In genomic region chr9:75814667-75815066, GRCh38 we compare ENCODE assay signal across 18 cellular contexts.
A peak's percentile ranks its signal among the peaks of the same experiment; 100 is the strongest.
DNase-seq lines count a peak whose midpoint lies in the region; TF ChIP-seq lines count a peak whose summit lies in the region.
"Had no signal": no experiment of that assay in that cellular context is flagged by ENCODE, and none has a peak within 500 bp of the region (broad histone marks: within the 10 kb centered on the region; RNA-seq: fewer than 3 reads in every experiment).

No MANE protein-coding gene starts in this region.

- DNase-seq in DMS53 (lab: John Stamatoyannopoulos, UW) (peak; percentile 36), DMS53 treated with DMSO at 0.1 percent for 48 hours (lab: John Stamatoyannopoulos, UW; ENCODE audit: unreplicated experiment) (no peak), brain microvascular endothelial cell (peak; percentile 37), iris pigment epithelial cell (ENCODE audit: low read depth) (peak; percentile 78), smooth muscle cell of the brain vasculature (ENCODE audit: low read depth, low spot score) (peak; percentile 24), occipital lobe (lab: John Stamatoyannopoulos, UW) (no peak), GM19240 (ENCODE audit: insufficient read length, low spot score) (no peak), OCI-LY7 (ENCODE audit: low spot score) (no peak)
- DNase-seq: DMS 273 treated with DMSO at 0.1 percent for 48 hours, Kasumi-1, MV-4-11, NCI-H1417 treated with DMSO at 0.1 percent for 48 hours, NCI-H2081, NCI-H226, SHP77 had no signal

- no peaks in the 10 kb centered on the region for H3K9me3 ChIP-seq in OCI-LY7 (ENCODE audit: low read length)

- in situ Hi-C loops in brain microvascular endothelial cell (cut with HindIII; ENCODE audit: low pct_ligation_motif_present, low sequenced_read_pairs): no loop called here

- H3K27ac ChIP-seq in brain microvascular endothelial cell (peak overlapping the region; percentile 23), OCI-LY7 (ENCODE audit: low read depth, low read length, poor library complexity, severe bottlenecking) (no peak overlapping the region)
- H3K27ac ChIP-seq: 22Rv1; BLaER1 treated with 17β-estradiol and CSF1 and Interleukin-3, amounts not matched to agents 10 nM and 100 nM; PC-9 had no signal

- CTCF ChIA-PET in OCI-LY7 (lab: Charles Lee; ENCODE audit: unreplicated experiment): no interaction called here

- H3K79me2 ChIP-seq in OCI-LY7 (ENCODE audit: insufficient read depth, low read depth, low read length): no peaks in the 10 kb centered on the region

- no peaks in the 10 kb centered on the region for H3K9me2 ChIP-seq in OCI-LY7 (ENCODE audit: insufficient read depth, low read length)

- no peak overlapping the region for H2AFZ ChIP-seq in OCI-LY7 (ENCODE audit: low read length)
- H2AFZ ChIP-seq: PC-9 had no signal

- H3K27me3 ChIP-seq in brain microvascular endothelial cell (replicated peaks): no peaks in the 10 kb centered on the region
- H3K27me3 ChIP-seq: BLaER1 treated with 17β-estradiol and CSF1 and Interleukin-3, amounts not matched to agents 10 nM and 100 nM had no signal

- BruUV-seq in OCI-LY7 (replicated peaks; lab: Mats Ljungman, UMichigan): no TSS peak

- no peak overlapping the region for H3K4me2 ChIP-seq in OCI-LY7 (ENCODE audit: low read length)
- H3K4me2 ChIP-seq: BLaER1 treated with 17β-estradiol and CSF1 and Interleukin-3, amounts not matched to agents 10 nM and 100 nM; PC-9 had no signal

- H3K4me1 ChIP-seq in OCI-LY7 (ENCODE audit: insufficient read depth, low read length, poor library complexity, severe bottlenecking): no peaks in the 10 kb centered on the region

- H4K20me1 ChIP-seq in OCI-LY7 (ENCODE audit: insufficient read depth, low read length): no peaks in the 10 kb centered on the region
- H4K20me1 ChIP-seq: BLaER1 treated with 17β-estradiol and CSF1 and Interleukin-3, amounts not matched to agents 10 nM and 100 nM had no signal

- POLR2A ChIA-PET in OCI-LY7 (lab: Charles Lee): interaction anchor here (0.6 kb wide), 1 partner anchor 73 kb away, joined by 3 read pairs; no protein-coding TSS in a partner anchor

- intact Hi-C loops in OCI-LY7 (cut with micrococcal nuclease; ENCODE audit: unreplicated experiment): no loop called here

- TF ChIP-seq CTCF in brain microvascular endothelial cell (IDR thresholded peaks at IDR 0.05; ENCODE audit: low read depth, low read length, missing control alignments) (no peak), OCI-LY7 (conservative IDR thresholded peaks at IDR 0.05; ENCODE audit: low read length) (no peak)

- H3K36me3 ChIP-seq in brain microvascular endothelial cell (replicated peaks): no peaks in the 10 kb centered on the region
- H3K36me3 ChIP-seq in OCI-LY7 (ENCODE audit: insufficient read depth, low read length): no peaks in the 10 kb centered on the region
- H3K36me3 ChIP-seq: BLaER1 treated with 17β-estradiol and CSF1 and Interleukin-3, amounts not matched to agents 10 nM and 100 nM had no signal

- H3K4me3 ChIP-seq in brain microvascular endothelial cell (ENCODE audit: low read depth, low read length) (no peak overlapping the region), OCI-LY7 (ENCODE audit: low read depth, low read length, poor library complexity, severe bottlenecking) (no peak overlapping the region)
- H3K4me3 ChIP-seq: BLaER1 treated with 17β-estradiol and CSF1 and Interleukin-3, amounts not matched to agents 10 nM and 100 nM; PC-9 had no signal

Comparison
In these comparisons a context has a peak if more than half of its experiments do, and no peak if none do; other contexts are left out.
1. DNase-seq: peak in DMS53 (single experiment), brain microvascular endothelial cell (single experiment), iris pigment epithelial cell (single experiment) and smooth muscle cell of the brain vasculature (single experiment); none in DMS53 treated with DMSO at 0.1 percent for 48 hours (single experiment), occipital lobe (single experiment), GM19240 (single experiment) and OCI-LY7 (single experiment).